ENCODE assay signal across 11 cellular contexts in the genomic region with DNA sequence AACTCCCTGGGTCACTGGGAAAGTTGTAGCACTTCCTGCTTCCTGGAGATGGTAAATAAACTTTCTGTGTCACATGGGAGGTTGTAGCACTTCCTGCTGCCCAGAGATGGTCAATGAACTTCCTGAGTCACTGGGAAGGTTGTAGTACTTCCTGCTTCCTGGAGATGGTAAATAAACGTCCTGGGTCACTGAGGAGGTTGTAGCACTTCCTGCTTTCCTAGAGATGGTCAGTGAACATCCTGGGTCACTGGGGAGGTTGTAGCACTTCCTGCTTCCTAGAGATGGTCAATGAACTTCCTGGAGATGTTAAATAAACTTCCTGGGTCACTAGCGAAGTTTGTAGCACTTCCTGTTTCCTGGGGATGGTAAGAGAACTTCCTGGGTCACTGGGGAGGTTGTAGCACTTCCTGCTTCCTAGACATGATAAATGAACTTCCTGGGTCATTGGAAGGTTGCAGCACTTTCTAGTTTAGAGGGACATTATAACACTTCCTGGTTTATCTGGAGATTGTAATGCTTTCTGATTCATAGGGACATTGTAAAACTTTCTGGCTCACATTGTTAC.
DNase-seq lines count a peak whose midpoint lies in the region; ATAC-seq and TF ChIP-seq lines count a peak whose summit lies in the region.
"Had no signal": no experiment of that assay in that cellular context is flagged by ENCODE, and none has a peak within 500 bp of the region (broad histone marks: within the 10 kb centered on the region; RNA-seq: fewer than 3 reads in every experiment).

No MANE protein-coding gene starts in this region.

- H2AFZ ChIP-seq in SK-N-SH (ENCODE audit: low read depth) (no peak overlapping the region), OCI-LY7 (ENCODE audit: low read length) (peak overlapping the region; percentile 75)
- H2AFZ ChIP-seq: GM23248 had no signal

- TF ChIP-seq POLR2A in spleen (IDR thresholded peaks at IDR 0.05), result no peak

- no peaks in the 10 kb centered on the region for H3K27me3 ChIP-seq in SK-N-SH (ENCODE audit: insufficient read depth)
- no peaks in the 10 kb centered on the region for H3K27me3 ChIP-seq in colonic mucosa
- no peaks in the 10 kb centered on the region for H3K27me3 ChIP-seq in spleen (replicated peaks in 1 of 7)

- ATAC-seq in SK-N-SH treated with all-trans-retinoic acid at 6 μM for 48 hours (no peak), GM21786 (IDR thresholded peaks at IDR 0.05; ENCODE audit: unreplicated experiment) (no peak)

- intact Hi-C loops in OCI-LY7 (cut with micrococcal nuclease; ENCODE audit: unreplicated experiment), result loop anchor here (2.0 kb wide), 3 partner anchors 20 to 1176 kb away; a partner anchor contains a TSS
- intact Hi-C loops in colonic mucosa (cut with DNase I), result no loop called here
- intact Hi-C loops in spleen (cut with DNase I; ENCODE audit: low total_unique reads), result no loop called here

- POLR2A ChIA-PET in SK-N-SH (lab: Yijun Ruan, JAX) (no interaction called here), OCI-LY7 (lab: Charles Lee) (no interaction called here)

- H3K9me3 ChIP-seq in SK-N-SH (no peaks in the 10 kb centered on the region), OCI-LY7 (ENCODE audit: low read length) (peaks cover 12% of the 10 kb centered on the region; the same call in 1 of the 2 replicates), colonic mucosa (no peaks in the 10 kb centered on the region), spleen (peaks cover 0 to 51% (median 43%) of the 10 kb centered on the region in 8 donors)

- no peak overlapping the region for H3K9ac ChIP-seq in SK-N-SH
- H3K9ac ChIP-seq in colonic mucosa (ENCODE audit: low read depth in 2 of 2, low read length in 2 of 2), result no peak overlapping the region
- H3K9ac ChIP-seq: GM23248 had no signal

- H3K9me2 ChIP-seq in SK-N-SH (no peaks in the 10 kb centered on the region), OCI-LY7 (ENCODE audit: insufficient read depth, low read length) (peaks cover 8% of the 10 kb centered on the region; the same call in 1 of the 2 replicates)

- TF ChIP-seq EP300 in SK-N-SH (IDR thresholded peaks at IDR 0.05; ENCODE audit: borderline replicate concordance in 1 of 2, low read depth in 1 of 2, low read length in 1 of 2), result no peak

- no peaks in the 10 kb centered on the region for H3K79me2 ChIP-seq in SK-N-SH (ENCODE audit: insufficient read depth)
- no peaks in the 10 kb centered on the region for H3K79me2 ChIP-seq in OCI-LY7 (ENCODE audit: insufficient read depth, low read depth, low read length)

- BruUV-seq in OCI-LY7 (replicated peaks; lab: Mats Ljungman, UMichigan), result no TSS peak

- H3K36me3 ChIP-seq in SK-N-SH (replicated peaks in 1 of 2; ENCODE audit: control insufficient read depth in 1 of 2, insufficient read depth in 2 of 2, low read length in 1 of 2) (peaks cover 0 to 12% of the 10 kb centered on the region in 2 experiments), OCI-LY7 (ENCODE audit: insufficient read depth, low read length) (peaks cover 43% of the 10 kb centered on the region), colonic mucosa (no peaks in the 10 kb centered on the region), spleen (peaks cover 0 to 56% (median 15%) of the 10 kb centered on the region in 6 donors)

- no peak overlapping the region for H3K4me3 ChIP-seq in SK-N-SH (ENCODE audit: low read depth in 2 of 2, low read length in 1 of 2)
- peak overlapping the region; percentile 50 for H3K4me3 ChIP-seq in OCI-LY7 (ENCODE audit: low read depth, low read length, poor library complexity, severe bottlenecking)
- no peak overlapping the region for H3K4me3 ChIP-seq in colonic mucosa
- H3K4me3 ChIP-seq in spleen, result peak overlapping the region in 1 of 8 donors; percentile 53
- H3K4me3 ChIP-seq: GM23248, skin epidermis had no signal

- H3K4me2 ChIP-seq in SK-N-SH, result no peak overlapping the region
- peak overlapping the region; percentile 65 for H3K4me2 ChIP-seq in OCI-LY7 (ENCODE audit: low read length)

- 53% methylated on average over 2 of the region's 2 CpGs for WGBS in SK-N-SH (ENCODE audit: low lambda C conversion rate)
- WGBS in spleen, 5 donors, result 43 to 56% (median 45%) methylated on average over 2 of the region's 2 CpGs

- TF ChIP-seq CTCF in SK-N-SH (IDR thresholded peaks at IDR 0.05), result no peak
- TF ChIP-seq CTCF in OCI-LY7 (conservative IDR thresholded peaks at IDR 0.05; ENCODE audit: low read length), result no peak
- TF ChIP-seq CTCF in colonic mucosa (IDR thresholded peaks at IDR 0.05), result no peak
- TF ChIP-seq CTCF in spleen (IDR thresholded peaks at IDR 0.05 in 8 of 11, conservative IDR thresholded peaks at IDR 0.05 in 3 of 11), result no peak

- peaks cover 8% of the 10 kb centered on the region for H3F3A ChIP-seq in SK-N-SH (replicated peaks; ENCODE audit: insufficient read depth)

- CTCF ChIA-PET in SK-N-SH (lab: Yijun Ruan, JAX) (no interaction called here), OCI-LY7 (lab: Charles Lee; ENCODE audit: unreplicated experiment) (no interaction called here)

- H3K4me1 ChIP-seq in SK-N-SH (ENCODE audit: control insufficient read depth in 1 of 2, insufficient read depth in 2 of 2, low read depth in 1 of 2, low read length in 1 of 2) (no peaks in the 10 kb centered on the region), OCI-LY7 (ENCODE audit: insufficient read depth, low read length, poor library complexity, severe bottlenecking) (peaks cover 43% of the 10 kb centered on the region), colonic mucosa (no peaks in the 10 kb centered on the region), spleen (peaks cover 0 to 9% (median 3%) of the 10 kb centered on the region in 6 donors)

- H4K20me1 ChIP-seq in SK-N-SH (ENCODE audit: insufficient read depth) (no peaks in the 10 kb centered on the region), OCI-LY7 (ENCODE audit: insufficient read depth, low read length) (no peaks in the 10 kb centered on the region)

- H3K27ac ChIP-seq in SK-N-SH (ENCODE audit: low read depth in 2 of 2, low read length in 1 of 2) (no peak overlapping the region), OCI-LY7 (ENCODE audit: low read depth, low read length, poor library complexity, severe bottlenecking) (peak overlapping the region; percentile 90), colonic mucosa (peak overlapping the region; percentile 71), spleen (peak overlapping the region; percentile 69 to 91 (median 82))
- H3K27ac ChIP-seq: GM23248 had no signal

- no peak for DNase-seq in SK-N-SH
- DNase-seq in OCI-LY7 (ENCODE audit: low spot score), result peak; percentile 94
- DNase-seq in colonic mucosa, result no peak
- no peak for DNase-seq in spleen
- DNase-seq in kidney glomerular epithelial cell (lab: John Stamatoyannopoulos, UW), result no peak
- DNase-seq in cortex of kidney (lab: John Stamatoyannopoulos, UW), result no peak
- DNase-seq: GM23248, NCI-H524 treated with DMSO at 0.1 percent for 48 hours had no signal

- TF ChIP-seq RAD21 in SK-N-SH (IDR thresholded peaks at IDR 0.05; ENCODE audit: low read length), result no peak

TF ChIP-seq in SK-N-SH, 30 proteins besides CTCF, POLR2A, EP300 and RAD21 (continues in another document):
- TF ChIP-seq, protein P1, sequence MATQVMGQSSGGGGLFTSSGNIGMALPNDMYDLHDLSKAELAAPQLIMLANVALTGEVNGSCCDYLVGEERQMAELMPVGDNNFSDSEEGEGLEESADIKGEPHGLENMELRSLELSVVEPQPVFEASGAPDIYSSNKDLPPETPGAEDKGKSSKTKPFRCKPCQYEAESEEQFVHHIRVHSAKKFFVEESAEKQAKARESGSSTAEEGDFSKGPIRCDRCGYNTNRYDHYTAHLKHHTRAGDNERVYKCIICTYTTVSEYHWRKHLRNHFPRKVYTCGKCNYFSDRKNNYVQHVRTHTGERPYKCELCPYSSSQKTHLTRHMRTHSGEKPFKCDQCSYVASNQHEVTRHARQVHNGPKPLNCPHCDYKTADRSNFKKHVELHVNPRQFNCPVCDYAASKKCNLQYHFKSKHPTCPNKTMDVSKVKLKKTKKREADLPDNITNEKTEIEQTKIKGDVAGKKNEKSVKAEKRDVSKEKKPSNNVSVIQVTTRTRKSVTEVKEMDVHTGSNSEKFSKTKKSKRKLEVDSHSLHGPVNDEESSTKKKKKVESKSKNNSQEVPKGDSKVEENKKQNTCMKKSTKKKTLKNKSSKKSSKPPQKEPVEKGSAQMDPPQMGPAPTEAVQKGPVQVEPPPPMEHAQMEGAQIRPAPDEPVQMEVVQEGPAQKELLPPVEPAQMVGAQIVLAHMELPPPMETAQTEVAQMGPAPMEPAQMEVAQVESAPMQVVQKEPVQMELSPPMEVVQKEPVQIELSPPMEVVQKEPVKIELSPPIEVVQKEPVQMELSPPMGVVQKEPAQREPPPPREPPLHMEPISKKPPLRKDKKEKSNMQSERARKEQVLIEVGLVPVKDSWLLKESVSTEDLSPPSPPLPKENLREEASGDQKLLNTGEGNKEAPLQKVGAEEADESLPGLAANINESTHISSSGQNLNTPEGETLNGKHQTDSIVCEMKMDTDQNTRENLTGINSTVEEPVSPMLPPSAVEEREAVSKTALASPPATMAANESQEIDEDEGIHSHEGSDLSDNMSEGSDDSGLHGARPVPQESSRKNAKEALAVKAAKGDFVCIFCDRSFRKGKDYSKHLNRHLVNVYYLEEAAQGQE (IDR thresholded peaks at IDR 0.05; ENCODE audit: low read depth, low read length), result no peak

TF ChIP-seq in SK-N-SH treated with all-trans-retinoic acid at 6 μM for 48 hours, 23 proteins besides CTCF, POLR2A, EP300 and RAD21:
- no peak for TF ChIP-seq OSR1 (CRISPR knock-in tag; IDR thresholded peaks at IDR 0.05)
- no peak for TF ChIP-seq TCF4 (CRISPR knock-in tag; IDR thresholded peaks at IDR 0.05; ENCODE audit: borderline replicate concordance)
- TF ChIP-seq, protein P2, sequence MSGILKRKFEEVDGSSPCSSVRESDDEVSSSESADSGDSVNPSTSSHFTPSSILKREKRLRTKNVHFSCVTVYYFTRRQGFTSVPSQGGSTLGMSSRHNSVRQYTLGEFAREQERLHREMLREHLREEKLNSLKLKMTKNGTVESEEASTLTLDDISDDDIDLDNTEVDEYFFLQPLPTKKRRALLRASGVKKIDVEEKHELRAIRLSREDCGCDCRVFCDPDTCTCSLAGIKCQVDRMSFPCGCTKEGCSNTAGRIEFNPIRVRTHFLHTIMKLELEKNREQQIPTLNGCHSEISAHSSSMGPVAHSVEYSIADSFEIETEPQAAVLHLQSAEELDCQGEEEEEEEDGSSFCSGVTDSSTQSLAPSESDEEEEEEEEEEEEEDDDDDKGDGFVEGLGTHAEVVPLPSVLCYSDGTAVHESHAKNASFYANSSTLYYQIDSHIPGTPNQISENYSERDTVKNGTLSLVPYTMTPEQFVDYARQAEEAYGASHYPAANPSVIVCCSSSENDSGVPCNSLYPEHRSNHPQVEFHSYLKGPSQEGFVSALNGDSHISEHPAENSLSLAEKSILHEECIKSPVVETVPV (CRISPR knock-in tag; IDR thresholded peaks at IDR 0.05), result no peak
- no peak for TF ChIP-seq ZNF70 (CRISPR knock-in tag; IDR thresholded peaks at IDR 0.05)
- TF ChIP-seq RARB (CRISPR knock-in tag; IDR thresholded peaks at IDR 0.05), result no peak
- no peak for TF ChIP-seq ZFP30 (CRISPR knock-in tag; IDR thresholded peaks at IDR 0.05)
- TF ChIP-seq PPARA (CRISPR knock-in tag; IDR thresholded peaks at IDR 0.05; ENCODE audit: borderline replicate concordance), result no peak
- no peak for TF ChIP-seq ZC3H10 (CRISPR knock-in tag; IDR thresholded peaks at IDR 0.05)
- TF ChIP-seq ISL1 (CRISPR knock-in tag; IDR thresholded peaks at IDR 0.05), result no peak
- no peak for TF ChIP-seq ZFP3 (CRISPR knock-in tag; IDR thresholded peaks at IDR 0.05)
- TF ChIP-seq TOX (CRISPR knock-in tag; IDR thresholded peaks at IDR 0.05; ENCODE audit: borderline replicate concordance), result no peak

Comparison
In these comparisons a context has a peak if more than half of its experiments do, and no peak if none do; other contexts are left out.
1. H3K27ac ChIP-seq: peak in OCI-LY7 (single experiment), colonic mucosa (single experiment) and spleen (8 of 8); none in SK-N-SH (0 of 2).